ENCODE assay signal across 8 cellular contexts in the genomic region with DNA sequence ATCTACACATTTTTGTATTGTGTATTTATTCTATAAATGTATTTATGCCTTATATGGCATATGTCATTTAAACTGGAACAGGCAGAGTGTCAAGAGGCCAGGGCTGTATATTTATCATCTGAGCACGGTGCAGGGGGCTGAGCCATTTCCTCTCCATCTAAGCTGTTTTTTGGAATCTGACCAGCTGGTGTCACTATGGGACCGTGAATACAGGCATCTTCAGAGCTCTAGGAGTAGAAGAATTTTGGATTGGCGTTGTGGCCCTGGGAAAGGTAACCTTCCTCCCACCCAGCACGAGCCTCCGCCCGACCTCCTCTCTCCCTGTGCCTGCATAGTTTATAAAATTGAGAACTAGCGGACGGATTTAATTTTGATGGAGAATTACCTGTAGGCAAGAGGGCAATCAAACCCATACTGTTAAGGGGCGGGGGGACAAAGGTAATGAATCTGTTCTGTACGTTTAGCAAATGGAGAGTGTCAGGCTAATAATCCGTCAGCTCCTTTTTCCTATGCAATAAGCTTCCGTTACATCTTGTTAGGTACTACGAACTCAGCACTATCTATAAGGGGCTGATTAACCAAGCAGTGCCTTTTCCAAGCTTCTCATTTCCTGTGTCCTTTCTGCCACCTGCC. TPM values are rescaled to one million over a fixed set of nuclear protein-coding genes. Genes with fewer than 3 reads are reported as not detected.
DNase-seq lines count a peak whose midpoint lies in the region; ATAC-seq, FAIRE-seq and TF ChIP-seq lines count a peak whose summit lies in the region.

No MANE protein-coding gene starts in this region.

- intact Hi-C loops in pancreas (cut with DNase I) (loop anchor here in 1 of 3 donors (5.0 kb wide), 1 partner anchor 91 kb away; no protein-coding TSS in a partner anchor), gastrocnemius medialis (cut with DNase I; ENCODE audit: low total_unique reads) (no loop called here)

- peak; percentile 73 for TF ChIP-seq CTCF in BE2C (IDR thresholded peaks at IDR 0.05; ENCODE audit: low read depth, low read length)
- peak; percentile 61 for TF ChIP-seq CTCF in foreskin fibroblast (IDR thresholded peaks at IDR 0.05; ENCODE audit: low read depth, low read length)
- no peak for TF ChIP-seq CTCF in pancreas (IDR thresholded peaks at IDR 0.05)
- peak in 1 of 5 experiments; percentile 22 for TF ChIP-seq CTCF in gastrocnemius medialis (IDR thresholded peaks at IDR 0.05 in 4 of 5, conservative IDR thresholded peaks at IDR 0.05 in 1 of 5)

- 17 to 19% methylated on average over 13 of the region's 13 CpGs for WGBS in pancreas, 2 donors

- FAIRE-seq in pancreas (lab: Jason Lieb, UNC) = no peak

- no peak for TF ChIP-seq POLR2A in gastrocnemius medialis (IDR thresholded peaks at IDR 0.05)

- H3K27me3 ChIP-seq in BE2C (peaks cover 14% of the 10 kb centered on the region), pancreas (no peaks in the 10 kb centered on the region), gastrocnemius medialis (peaks cover 0 to 5% (median 5%) of the 10 kb centered on the region in 3 donors)

- DNase-seq in BE2C (peak; percentile 56), NCI-H748 treated with DMSO at 0.1 percent for 48 hours (lab: John Stamatoyannopoulos, UW) (peak; percentile 73), activated T-cell treated with anti-CD3 and anti-CD28 coated beads for 24 hours (ENCODE audit: low read depth) (peak; percentile 20), foreskin fibroblast (peak; percentile 54 to 87), pancreas (peak in 2 of 6 donors; percentile 20 to 26), gastrocnemius medialis (no peak)

- H3K27ac ChIP-seq in pancreas = no peak overlapping the region
- H3K27ac ChIP-seq in gastrocnemius medialis = no peak overlapping the region

- in situ Hi-C loops in gastrocnemius medialis (cut with MboI; ENCODE audit: low sequenced_read_pairs in 4 of 4) = no loop called here

- H3K9me3 ChIP-seq in BE2C = no peaks in the 10 kb centered on the region
- H3K9me3 ChIP-seq in pancreas = no peaks in the 10 kb centered on the region
- no peaks in the 10 kb centered on the region for H3K9me3 ChIP-seq in gastrocnemius medialis

- ATAC-seq in GM18868 (IDR thresholded peaks at IDR 0.05; ENCODE audit: unreplicated experiment) (peak; percentile 85), HG03460 (IDR thresholded peaks at IDR 0.05; ENCODE audit: unreplicated experiment) (peak; percentile 80), pancreas (peak in 3 of 4 donors; percentile 67 to 86 (median 82)), gastrocnemius medialis (no peak)

- H3K36me3 ChIP-seq in BE2C (no peaks in the 10 kb centered on the region), pancreas (no peaks in the 10 kb centered on the region), gastrocnemius medialis (no peaks in the 10 kb centered on the region)

- no peak overlapping the region for H3K4me3 ChIP-seq in BE2C (ENCODE audit: low read depth, low read length)
- no peak overlapping the region for H3K4me3 ChIP-seq in foreskin fibroblast (ENCODE audit: low read depth in 1 of 2, low read length in 2 of 2)
- no peak overlapping the region for H3K4me3 ChIP-seq in pancreas
- no peak overlapping the region for H3K4me3 ChIP-seq in gastrocnemius medialis

- H3K4me1 ChIP-seq in BE2C (no peaks in the 10 kb centered on the region), pancreas (no peaks in the 10 kb centered on the region), gastrocnemius medialis (no peaks in the 10 kb centered on the region)

RNA-seq across cellular contexts. Expression of a gene that starts 29.0 kb away (rescaled TPM):
- polyA plus RNA-seq in BE2C (2012; ENCODE audit: insufficient read depth, insufficient read length, low read depth) = 54.0 TPM
- total RNA-seq in pancreas = 10 to 100 TPM in 4 of 6 donors, 1 to 10 TPM in 2; 5.6 to 17.0 (median 12.4) TPM
- polyA plus RNA-seq in pancreas = 10 to 100 TPM; 13.3 to 20.6 TPM
- total RNA-seq in gastrocnemius medialis = 10 to 100 TPM; 16.0 to 39.9 (median 21.2) TPM

Comparison
In these comparisons a context has a peak if more than half of its experiments do, and no peak if none do; other contexts are left out.
1. DNase-seq: peak in BE2C (single experiment), NCI-H748 treated with DMSO at 0.1 percent for 48 hours (single experiment), activated T-cell treated with anti-CD3 and anti-CD28 coated beads for 24 hours (single experiment) and foreskin fibroblast (2 of 2); none in gastrocnemius medialis (0 of 2).
2. CTCF ChIP-seq: peak in BE2C (single experiment) and foreskin fibroblast (single experiment); none in pancreas (0 of 4).
3. ATAC-seq: peak in GM18868 (single experiment), HG03460 (single experiment) and pancreas (3 of 4); none in gastrocnemius medialis (0 of 2).